8 cellular contexts compared by ENCODE assay signal in the genomic region with DNA sequence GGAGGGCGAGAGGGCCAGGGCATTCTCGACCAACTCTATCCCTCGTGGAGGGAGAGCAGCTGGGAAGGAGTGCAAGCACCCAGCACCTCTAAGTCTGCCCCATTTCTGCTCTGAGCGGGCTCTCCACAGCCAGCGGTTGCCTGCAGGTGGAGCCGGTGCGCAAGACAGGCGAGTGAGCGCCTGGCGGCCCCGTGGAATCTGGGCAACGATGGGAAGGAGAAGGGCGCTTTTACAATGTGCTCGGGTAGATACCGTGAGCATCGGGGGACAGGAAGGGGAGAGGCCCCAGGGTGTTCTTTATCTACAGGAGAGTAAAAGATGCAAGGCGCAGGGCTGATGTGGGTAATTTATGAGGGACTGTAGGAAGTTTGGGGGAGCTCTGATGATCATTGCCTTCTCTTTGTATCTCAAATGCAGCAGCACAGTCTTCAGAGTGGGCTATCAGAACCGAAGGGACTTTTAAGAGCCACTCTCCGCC. TPM values are rescaled to one million over a fixed set of nuclear protein-coding genes. Genes with fewer than 3 reads are reported as not detected.
DNase-seq lines count a peak whose midpoint lies in the region; ATAC-seq and TF ChIP-seq lines count a peak whose summit lies in the region.

No MANE protein-coding gene starts in this region.

- no peaks in the 10 kb centered on the region for H3K36me3 ChIP-seq in colonic mucosa

- peak overlapping the region; percentile 78 for H3K4me3 ChIP-seq in colonic mucosa

- peak; percentile 72 for TF ChIP-seq CTCF in colonic mucosa (IDR thresholded peaks at IDR 0.05)

- intact Hi-C loops in colonic mucosa (cut with DNase I), result no loop called here

- no peaks in the 10 kb centered on the region for H3K27me3 ChIP-seq in colonic mucosa

- DNase-seq in AG20443 (ENCODE audit: low spot score), result peak; percentile 93
- peak; percentile 69 for DNase-seq in NCI-H510A (lab: John Stamatoyannopoulos, UW)
- peak; percentile 79 to 81 for DNase-seq in activated CD4-positive, alpha-beta T cell treated with anti-CD3 and anti-CD28 coated beads for 4 hours
- peak; percentile 89 for DNase-seq in colonic mucosa
- peak; percentile 84 for DNase-seq in left lobe of liver (ENCODE audit: low spot score)
- peak; percentile 85 to 87 for DNase-seq in stimulated activated CD4-positive, alpha-beta T cell treated with anti-CD3 and anti-CD28 coated beads, Interleukin-2, amount 100 ng/mL, for 24 hours

- H3K27ac ChIP-seq in colonic mucosa, result peak overlapping the region; percentile 94

- H3K9ac ChIP-seq in colonic mucosa (ENCODE audit: low read depth in 2 of 2, low read length in 2 of 2), result peak overlapping the region; percentile 76 to 84

- ATAC-seq in GM19023 (IDR thresholded peaks at IDR 0.05; ENCODE audit: unreplicated experiment), result peak; percentile 63
- ATAC-seq in HG03280 (IDR thresholded peaks at IDR 0.05; ENCODE audit: unreplicated experiment), result peak; percentile 61
- ATAC-seq in left lobe of liver, result peak; percentile 85

- peaks cover 6% of the 10 kb centered on the region for H3K4me1 ChIP-seq in colonic mucosa

- H3K9me3 ChIP-seq in colonic mucosa, result no peaks in the 10 kb centered on the region

RNA-seq across cellular contexts. Expression of a gene that starts 0.9 kb away (rescaled TPM):
- total RNA-seq in colonic mucosa, result 10 to 100 TPM; 16.9 to 17.5 TPM
- total RNA-seq in left lobe of liver, result 16.4 TPM

RNA-seq across cellular contexts. Expression of a gene that starts 47.6 kb away (rescaled TPM):
- 10 to 100 TPM in 1 of 2 donors, 1 to 10 TPM in 1; 8.6 to 11.7 TPM for total RNA-seq in colonic mucosa
- 6.7 TPM for total RNA-seq in left lobe of liver

Comparison
In these comparisons a context has a peak if more than half of its experiments do, and no peak if none do; other contexts are left out.
1. Peak in every context shown above with its lines: DNase-seq, ATAC-seq, H3K4me3 ChIP-seq and H3K27ac ChIP-seq.